In genomic region chr2:127620867-127621266, GRCh38 we compare ENCODE assay signal across 27 cellular contexts. TPM values are rescaled to one million over a fixed set of nuclear protein-coding genes. Genes with fewer than 3 reads are reported as not detected.
DNase-seq lines count a peak whose midpoint lies in the region; ATAC-seq and TF ChIP-seq lines count a peak whose summit lies in the region.
"Had no signal": no experiment of that assay in that cellular context is flagged by ENCODE, and none has a peak within 500 bp of the region (broad histone marks: within the 10 kb centered on the region; RNA-seq: fewer than 3 reads in every experiment).

No MANE protein-coding gene starts in this region.

- H3K14ac ChIP-seq in IMR-90 (replicated peaks; ENCODE audit: low read depth, low read length) = no peak overlapping the region

- H3K9me2 ChIP-seq in DOHH2 (replicated peaks; ENCODE audit: control insufficient read depth, low read length) = no peaks in the 10 kb centered on the region

- H3K9me3 ChIP-seq in DOHH2 (ENCODE audit: control insufficient read depth, insufficient read depth, low read length) = no peaks in the 10 kb centered on the region
- H3K9me3 ChIP-seq in IMR-90 (ENCODE audit: control insufficient read depth, insufficient read depth, low read length) = no peaks in the 10 kb centered on the region
- H3K9me3 ChIP-seq in endodermal cell (ENCODE audit: control insufficient read depth, low read length) = no peaks in the 10 kb centered on the region
- H3K9me3 ChIP-seq: esophagus muscularis mucosa, tibial nerve had no signal

- no TSS peak for BruUV-seq in IMR-90 (replicated peaks; lab: Mats Ljungman, UMichigan)

- no peak overlapping the region for H2BK20ac ChIP-seq in IMR-90 (ENCODE audit: low read depth, low read length)

- no peak overlapping the region for H2AFZ ChIP-seq in IMR-90 (replicated peaks; ENCODE audit: low read length, poor library complexity)
- H2AFZ ChIP-seq: hepatocyte had no signal

- in situ Hi-C loops in IMR-90 (cut with MboI; ENCODE audit: low sequenced_read_pairs) = no loop called here

- H3K4me2 ChIP-seq in DOHH2 (ENCODE audit: low read length) = peak overlapping the region; percentile 13; the same call in 1 of the 2 replicates
- no peak overlapping the region for H3K4me2 ChIP-seq in IMR-90 (ENCODE audit: low read depth, low read length)
- H3K4me2 ChIP-seq: hepatocyte had no signal

- 0 out of 2 replicates have a peak overlapping the region, but pooled peaks have one; percentile 5 for H2AK5ac ChIP-seq in IMR-90 (ENCODE audit: low read depth, low read length)

- no peak overlapping the region for H3K27ac Mint-ChIP-seq in endodermal cell
- H3K27ac Mint-ChIP-seq in stimulated activated naive B cell treated with anti-CD40 and anti-IgM and Interleukin-4, amounts not matched to agents 10 μg/mL and 1 μg/mL and 100 μg/mL, for 72 hours = peak overlapping the region; percentile 86
- H3K27ac Mint-ChIP-seq: activated CD4-positive, alpha-beta T cell treated with anti-CD3 and anti-CD28 coated beads for 36 hours; activated CD8-positive, alpha-beta T cell treated with anti-CD3 and anti-CD28 coated beads, Interleukin-2, amount 10 ng/mL, durations not matched to agents 7 days and 5 days; CD14-positive monocyte; dendritic cell treated with granulocyte-macrophage colony-stimulating factor and Interleukin-4, amounts not matched to agents 40 ng/mL and 50 ng/mL, for 4 days had no signal

- H3K4me1 Mint-ChIP-seq in endodermal cell = peaks cover 11% of the 10 kb centered on the region
- peaks cover 62 to 84% of the 10 kb centered on the region in 2 donors for H3K4me1 Mint-ChIP-seq in stimulated activated naive B cell treated with anti-CD40 and anti-IgM and Interleukin-4, amounts not matched to agents 10 μg/mL and 1 μg/mL and 100 μg/mL, for 72 hours

- no peak for TF ChIP-seq CTCF in DOHH2 (IDR thresholded peaks at IDR 0.05; ENCODE audit: low read depth, low read length, poor library complexity, severe bottlenecking)
- TF ChIP-seq CTCF in IMR-90 (conservative IDR thresholded peaks at IDR 0.05; ENCODE audit: low read depth, low read length) = no peak
- TF ChIP-seq CTCF in endodermal cell (conservative IDR thresholded peaks at IDR 0.05) = no peak

- DNase-seq in IMR-90 (no peak), endodermal cell (peak; percentile 24), GF-D8 (lab: John Stamatoyannopoulos, UW) (no peak)
- DNase-seq in stimulated activated naive B cell treated with anti-CD40 and anti-IgM and Interleukin-4, amounts not matched to agents 10 μg/mL and 1 μg/mL and 100 μg/mL, for 72 hours = no peak
- DNase-seq in activated naive CD4-positive, alpha-beta T cell treated with anti-CD3 and anti-CD28 coated beads, Interleukin-2, amount 50 U/mL, for 16 hours = no peak
- DNase-seq: activated CD8-positive, alpha-beta T cell treated with anti-CD3 and anti-CD28 coated beads, Interleukin-2, amount 10 ng/mL, durations not matched to agents 7 days and 5 days; activated naive CD8-positive, alpha-beta T cell treated with anti-CD3 and anti-CD28 coated beads, Interleukin-2, amount 10 ng/mL, durations not matched to agents 7 days and 5 days; Calu3; foreskin melanocyte; KG1; NCI-H1436 treated with DMSO at 0.1 percent for 48 hours; NCI-H2107; NCI-H82 had no signal

- no peak for ATAC-seq in IMR-90 (ENCODE audit: low read depth)
- ATAC-seq in stimulated activated naive B cell treated with anti-CD40 and anti-IgM and Interleukin-4, amounts not matched to agents 10 μg/mL and 1 μg/mL and 100 μg/mL, for 72 hours (replicated peaks) = peak; percentile 77 to 83
- no peak for ATAC-seq in GM18858 (IDR thresholded peaks at IDR 0.05; ENCODE audit: unreplicated experiment)
- ATAC-seq: activated CD4-positive, alpha-beta T cell treated with anti-CD3 and anti-CD28 coated beads for 36 hours; activated CD8-positive, alpha-beta T cell treated with anti-CD3 and anti-CD28 coated beads, Interleukin-2, amount 10 ng/mL, durations not matched to agents 7 days and 5 days; GM12878; left colon had no signal

- H3F3A ChIP-seq in DOHH2 (ENCODE audit: control insufficient read depth, insufficient read depth) = no peaks in the 10 kb centered on the region

- no peak overlapping the region for H3K23ac ChIP-seq in IMR-90 (ENCODE audit: low read depth, low read length)

- H3K4me3 Mint-ChIP-seq in endodermal cell = no peak overlapping the region
- peak overlapping the region; percentile 17 to 53 for H3K4me3 Mint-ChIP-seq in stimulated activated naive B cell treated with anti-CD40 and anti-IgM and Interleukin-4, amounts not matched to agents 10 μg/mL and 1 μg/mL and 100 μg/mL, for 72 hours
- H3K4me3 Mint-ChIP-seq: activated CD4-positive, alpha-beta T cell treated with anti-CD3 and anti-CD28 coated beads for 36 hours; activated CD8-positive, alpha-beta T cell treated with anti-CD3 and anti-CD28 coated beads, Interleukin-2, amount 10 ng/mL, durations not matched to agents 7 days and 5 days; activated naive CD8-positive, alpha-beta T cell treated with anti-CD3 and anti-CD28 coated beads, Interleukin-2, amount 10 ng/mL, durations not matched to agents 7 days and 5 days; CD14-positive monocyte; dendritic cell treated with granulocyte-macrophage colony-stimulating factor and Interleukin-4, amounts not matched to agents 40 ng/mL and 50 ng/mL, for 4 days had no signal

- H3K27me3 Mint-ChIP-seq in endodermal cell (ENCODE audit: insufficient read depth) = no peaks in the 10 kb centered on the region
- no peaks in the 10 kb centered on the region for H3K27me3 Mint-ChIP-seq in stimulated activated naive B cell treated with anti-CD40 and anti-IgM and Interleukin-4, amounts not matched to agents 10 μg/mL and 1 μg/mL and 100 μg/mL, for 72 hours
- H3K27me3 Mint-ChIP-seq: activated naive CD8-positive, alpha-beta T cell treated with anti-CD3 and anti-CD28 coated beads, Interleukin-2, amount 10 ng/mL, durations not matched to agents 7 days and 5 days had no signal

- no peak for TF ChIP-seq RAD21 in IMR-90 (IDR thresholded peaks at IDR 0.05; ENCODE audit: low read length)

- peaks cover 3% of the 10 kb centered on the region; the same call in 1 of the 2 replicates for H3K27me3 ChIP-seq in DOHH2 (ENCODE audit: control insufficient read depth, low read length)
- H3K27me3 ChIP-seq in IMR-90 (ENCODE audit: control insufficient read depth, insufficient read depth, low read length) = no peaks in the 10 kb centered on the region; the same call in 1 of the 2 replicates
- no peaks in the 10 kb centered on the region for H3K27me3 ChIP-seq in endodermal cell (ENCODE audit: control insufficient read depth, insufficient read depth, low read length, poor library complexity, severe bottlenecking)
- H3K27me3 ChIP-seq: hepatocyte, tibial nerve had no signal

- H3K36me3 Mint-ChIP-seq in endodermal cell (ENCODE audit: low read depth) = no peaks in the 10 kb centered on the region
- H3K36me3 Mint-ChIP-seq in stimulated activated naive B cell treated with anti-CD40 and anti-IgM and Interleukin-4, amounts not matched to agents 10 μg/mL and 1 μg/mL and 100 μg/mL, for 72 hours = peaks cover under 1 to 4% of the 10 kb centered on the region in 2 donors
- H3K36me3 Mint-ChIP-seq: CD14-positive monocyte had no signal

- H4K8ac ChIP-seq in IMR-90 (ENCODE audit: low read depth in 2 of 2, low read length in 2 of 2) = no peak overlapping the region

- peaks cover 6% of the 10 kb centered on the region; the same call in 1 of the 2 replicates for H3K9me1 ChIP-seq in IMR-90 (ENCODE audit: insufficient read depth, low read length)

- WGBS in IMR-90 (ENCODE audit: extremely low coverage in 2 of 2, insufficient read length in 1 of 2), 2 experiments = 100% methylated on average over 1 of the region's 3 CpGs; no CpG with 5 or more reads in 1 of the 2 experiments
- WGBS in endodermal cell (ENCODE audit: insufficient coverage in 1 of 2, insufficient read length in 1 of 2), 2 experiments = 0 to 66% methylated on average over 1 to 3 of the region's 3 CpGs

- H2BK15ac ChIP-seq in IMR-90 (ENCODE audit: low read depth, low read length) = no peak overlapping the region

- POLR2A ChIA-PET in IMR-90 (lab: Charles Lee; ENCODE audit: unreplicated experiment) = no interaction called here

- no peak overlapping the region for H2AK9ac ChIP-seq in IMR-90 (replicated peaks; ENCODE audit: low read depth, low read length, poor library complexity)

- no peak overlapping the region for H4K5ac ChIP-seq in IMR-90 (ENCODE audit: low read depth, low read length)

- dilution Hi-C loops in IMR-90 (cut with HindIII; ENCODE audit: low sequenced_read_pairs, unreplicated experiment) = no loop called here

- no peak overlapping the region for H4K91ac ChIP-seq in IMR-90 (ENCODE audit: insufficient read depth, low read depth, low read length)

- H2BK5ac ChIP-seq in IMR-90 (ENCODE audit: low read depth, low read length, poor library complexity, severe bottlenecking) = no peak overlapping the region

- intact Hi-C loops in IMR-90 (cut with micrococcal nuclease) = no loop called here

- no peaks in the 10 kb centered on the region for H3K79me1 ChIP-seq in IMR-90 (ENCODE audit: low read depth in 1 of 2, low read length in 2 of 2)

- H3K9me3 Mint-ChIP-seq in endodermal cell = no peaks in the 10 kb centered on the region
- peaks cover 3% of the 10 kb centered on the region in 2 donors for H3K9me3 Mint-ChIP-seq in stimulated activated naive B cell treated with anti-CD40 and anti-IgM and Interleukin-4, amounts not matched to agents 10 μg/mL and 1 μg/mL and 100 μg/mL, for 72 hours
- H3K9me3 Mint-ChIP-seq: dendritic cell treated with granulocyte-macrophage colony-stimulating factor and Interleukin-4, amounts not matched to agents 40 ng/mL and 50 ng/mL, for 4 days had no signal

- peaks cover 23% of the 10 kb centered on the region for H3K4me1 ChIP-seq in DOHH2 (ENCODE audit: control insufficient read depth, low read length)
- H3K4me1 ChIP-seq in IMR-90 (ENCODE audit: control insufficient read depth, insufficient read depth, low read length) = peaks cover 5% of the 10 kb centered on the region
- no peaks in the 10 kb centered on the region for H3K4me1 ChIP-seq in endodermal cell (ENCODE audit: control insufficient read depth, insufficient read depth, low read length)
- H3K4me1 ChIP-seq: esophagus muscularis mucosa, tibial nerve had no signal

- H3K36me3 ChIP-seq in DOHH2 (ENCODE audit: control insufficient read depth, low read length) = no peaks in the 10 kb centered on the region
- no peaks in the 10 kb centered on the region for H3K36me3 ChIP-seq in IMR-90 (ENCODE audit: control insufficient read depth, insufficient read depth, low read length)
- H3K36me3 ChIP-seq in endodermal cell (ENCODE audit: control insufficient read depth, insufficient read depth, low read length) = no peaks in the 10 kb centered on the region
- H3K36me3 ChIP-seq: esophagus muscularis mucosa, tibial nerve had no signal

- TF ChIP-seq POLR2A in IMR-90 (IDR thresholded peaks at IDR 0.05; ENCODE audit: low read depth, low read length) = no peak

- no peaks in the 10 kb centered on the region for H4K20me1 ChIP-seq in DOHH2 (ENCODE audit: control insufficient read depth, insufficient read depth, low read depth, low read length)
- H4K20me1 ChIP-seq in IMR-90 (ENCODE audit: insufficient read depth, low read length) = no peaks in the 10 kb centered on the region

- no peaks in the 10 kb centered on the region for H3K79me2 ChIP-seq in DOHH2 (ENCODE audit: control insufficient read depth, low read length)
- H3K79me2 ChIP-seq: hepatocyte had no signal

- no peak overlapping the region for H3K18ac ChIP-seq in IMR-90 (ENCODE audit: low read depth, low read length)

- CTCF ChIA-PET in IMR-90 (lab: Yijun Ruan, JAX) = no interaction called here

- H3K9ac ChIP-seq in IMR-90 (ENCODE audit: low read depth, low read length) = no peak overlapping the region
- no peak overlapping the region for H3K9ac ChIP-seq in endodermal cell (ENCODE audit: extremely low read depth, low read length, poor library complexity, severe bottlenecking)

- no peak overlapping the region for H3K4ac ChIP-seq in IMR-90 (ENCODE audit: low read depth, low read length)

- no peak overlapping the region for H2BK120ac ChIP-seq in IMR-90 (ENCODE audit: low read depth, low read length)

- H3K56ac ChIP-seq in IMR-90 (ENCODE audit: extremely low read depth, insufficient read depth, low read length) = no peak overlapping the region

- H3K4me3 ChIP-seq in DOHH2 (ENCODE audit: low read length) (no peak overlapping the region), IMR-90 (ENCODE audit: insufficient read depth, low read depth, low read length) (no peak overlapping the region), endodermal cell (ENCODE audit: low read length) (no peak overlapping the region)
- H3K4me3 ChIP-seq: esophagus muscularis mucosa, GM12878, hepatocyte, SK-N-MC, tibial nerve had no signal

- H3K27ac ChIP-seq in DOHH2 (ENCODE audit: low read depth, low read length) (no peak overlapping the region), IMR-90 (ENCODE audit: insufficient read depth, low read length) (no peak overlapping the region), endodermal cell (ENCODE audit: low read depth, low read length) (no peak overlapping the region)
- H3K27ac ChIP-seq: esophagus muscularis mucosa, hepatocyte, RWPE1, SK-N-MC, tibial nerve had no signal

RNA-seq across cellular contexts. Expression of gene GPR17, which starts 25.1 kb away (rescaled TPM):
- total RNA-seq in IMR-90 (2012; rRNA removed) (not detected in 2 replicates), endodermal cell (under 1 TPM in 1 of 2 donors, not detected in 1; 0.24 TPM)
- polyA plus RNA-seq in IMR-90 (2012; rRNA removed) = not detected in 2 replicates
- not detected in 2 replicates for polyA plus RNA-seq in IMR-90 (2012; cell fraction: cytosol; rRNA removed)
- polyA plus RNA-seq in IMR-90 (2012; cell fraction: nucleus; rRNA removed; ENCODE audit: low replicate concordance) = 0.04 TPM in 1 of 2 replicates, not detected in the other
- polyA plus RNA-seq in endodermal cell (2013, experiment 1 of 2) = 5.0 TPM
- polyA plus RNA-seq in endodermal cell (2013, experiment 2 of 2) = 4.8 TPM
- total RNA-seq: activated CD4-positive, alpha-beta T cell treated with anti-CD3 and anti-CD28 coated beads for 36 hours; activated CD8-positive, alpha-beta T cell treated with anti-CD3 and anti-CD28 coated beads, Interleukin-2, amount 10 ng/mL, durations not matched to agents 7 days and 5 days; activated naive CD8-positive, alpha-beta T cell treated with anti-CD3 and anti-CD28 coated beads, Interleukin-2, amount 10 ng/mL, durations not matched to agents 7 days and 5 days; Calu3; GM12878; hepatocyte; T-helper 2 cell treated with Interferon-gamma antibody and Interleukin-4, amounts not matched to agents 100 ng/mL and 5 ng/mL, for 36 hours had no signal
- polyA plus RNA-seq: AG04450, CD14-positive monocyte, GM12878 had no signal

RNA-seq across cellular contexts. Expression of gene LIMS2, which starts 54.5 kb away (rescaled TPM):
- 1.1 and 1.3 TPM in 2 replicates for total RNA-seq in IMR-90 (2012; rRNA removed)
- polyA plus RNA-seq in IMR-90 (2012; rRNA removed) = 17.8 and 18.8 TPM in 2 replicates
- polyA plus RNA-seq in IMR-90 (2012; cell fraction: cytosol; rRNA removed) = 22.3 and 23.6 TPM in 2 replicates
- polyA plus RNA-seq in IMR-90 (2012; cell fraction: nucleus; rRNA removed; ENCODE audit: low replicate concordance) = 69.0 and 120 TPM in 2 replicates
- total RNA-seq in endodermal cell = 1 to 10 TPM; 3.9 to 9.8 TPM
- 4.8 TPM for polyA plus RNA-seq in endodermal cell (2013, experiment 1 of 2)
- polyA plus RNA-seq in endodermal cell (2013, experiment 2 of 2) = 4.8 TPM

Comparison
In these comparisons a context has a peak if more than half of its experiments do, and no peak if none do; other contexts are left out.
1. ATAC-seq: peak in stimulated activated naive B cell treated with anti-CD40 and anti-IgM and Interleukin-4, amounts not matched to agents 10 μg/mL and 1 μg/mL and 100 μg/mL, for 72 hours (2 of 2); none in IMR-90 (single experiment) and GM18858 (single experiment).